Comparison of ENCODE assay signal across 26 cellular contexts in genomic region chr20:61932711-61933480, GRCh38.
DNase-seq lines count a peak whose midpoint lies in the region; ATAC-seq and TF ChIP-seq lines count a peak whose summit lies in the region.
"Had no signal": no experiment of that assay in that cellular context is flagged by ENCODE, and none has a peak within 500 bp of the region (broad histone marks: within the 10 kb centered on the region; RNA-seq: fewer than 3 reads in every experiment).

No MANE protein-coding gene starts in this region.

- H3K4me1 Mint-ChIP-seq in CD14-positive monocyte, result no peaks in the 10 kb centered on the region
- H3K4me1 Mint-ChIP-seq in T-helper 17 cell, result peaks cover 3% of the 10 kb centered on the region
- H3K4me1 Mint-ChIP-seq: activated naive CD4-positive, alpha-beta T cell treated with anti-CD3 and anti-CD28 coated beads, Interleukin-2, amount 50 U/mL, for 24 hours; naive thymus-derived CD4-positive, alpha-beta T cell had no signal

- H3K79me2 ChIP-seq in trophoblast cell (ENCODE audit: control insufficient read depth, insufficient read depth, low read length, poor library complexity), result no peaks in the 10 kb centered on the region

- ATAC-seq in T-helper 17 cell (no peak), left ventricle myocardium superior (no peak)
- ATAC-seq: naive thymus-derived CD4-positive, alpha-beta T cell had no signal

- H3K79me1 ChIP-seq in trophoblast cell (ENCODE audit: low read length), result no peaks in the 10 kb centered on the region

- no CpG with 5 or more reads among the region's 38 CpGs for WGBS in trophoblast cell (ENCODE audit: extremely low coverage, insufficient coverage, insufficient read length)

- peak overlapping the region; percentile 4 for H3K23ac ChIP-seq in trophoblast cell (ENCODE audit: low read length)

- H3K4me3 Mint-ChIP-seq in CD14-positive monocyte (no peak overlapping the region), T-helper 17 cell (no peak overlapping the region)
- H3K4me3 Mint-ChIP-seq: activated CD4-positive, alpha-beta memory T cell treated with anti-CD3 and anti-CD28 coated beads for 36 hours; activated naive CD4-positive, alpha-beta T cell treated with anti-CD3 and anti-CD28 coated beads, Interleukin-2, amount 50 U/mL, for 24 hours; CD4-positive, alpha-beta memory T cell; naive thymus-derived CD4-positive, alpha-beta T cell had no signal

- no peak overlapping the region for H3K18ac ChIP-seq in trophoblast cell (ENCODE audit: low read length)

- no peak overlapping the region for H3K27ac Mint-ChIP-seq in CD14-positive monocyte
- H3K27ac Mint-ChIP-seq in T-helper 17 cell, result no peak overlapping the region
- H3K27ac Mint-ChIP-seq: activated CD4-positive, alpha-beta memory T cell treated with anti-CD3 and anti-CD28 coated beads for 36 hours; activated naive CD4-positive, alpha-beta T cell treated with anti-CD3 and anti-CD28 coated beads, Interleukin-2, amount 50 U/mL, for 24 hours; CD4-positive, alpha-beta memory T cell; naive thymus-derived CD4-positive, alpha-beta T cell had no signal

- peaks cover 0 to 3% (median 0%) of the 10 kb centered on the region in 3 donors for H3K27me3 Mint-ChIP-seq in CD14-positive monocyte (ENCODE audit: low read depth in 3 of 3)
- peaks cover 6% of the 10 kb centered on the region for H3K27me3 Mint-ChIP-seq in T-helper 17 cell
- H3K27me3 Mint-ChIP-seq: activated CD4-positive, alpha-beta memory T cell treated with anti-CD3 and anti-CD28 coated beads for 36 hours; activated naive CD4-positive, alpha-beta T cell treated with anti-CD3 and anti-CD28 coated beads, Interleukin-2, amount 50 U/mL, for 24 hours had no signal

- H4K91ac ChIP-seq in trophoblast cell (ENCODE audit: low read depth, low read length), result no peak overlapping the region

- no peak overlapping the region for H3K4ac ChIP-seq in trophoblast cell (ENCODE audit: low read depth, low read length)

- peak overlapping the region; percentile 45 for H3K4me3 ChIP-seq in trophoblast cell (ENCODE audit: low read depth, low read length)
- H3K4me3 ChIP-seq: testis had no signal

- H3K27ac ChIP-seq in trophoblast cell (ENCODE audit: low read depth, low read length), result no peak overlapping the region
- H3K27ac ChIP-seq: epithelial cell of prostate, testis, VCaP had no signal

- no peak overlapping the region for H4K8ac ChIP-seq in trophoblast cell (ENCODE audit: low read depth, low read length)

- H2BK120ac ChIP-seq in trophoblast cell (ENCODE audit: insufficient read depth, low read length, poor library complexity), result no peak overlapping the region

- no peaks in the 10 kb centered on the region for H3K36me3 ChIP-seq in trophoblast cell (ENCODE audit: control insufficient read depth in 1 of 2, insufficient read depth in 2 of 2, low read length in 2 of 2)

- H4K12ac ChIP-seq in trophoblast cell (ENCODE audit: low read depth, low read length), result no peak overlapping the region

- H3K36me3 Mint-ChIP-seq in CD14-positive monocyte, result no peaks in the 10 kb centered on the region
- peaks cover 2% of the 10 kb centered on the region for H3K36me3 Mint-ChIP-seq in T-helper 17 cell (ENCODE audit: low read depth)
- H3K36me3 Mint-ChIP-seq: activated CD4-positive, alpha-beta memory T cell treated with anti-CD3 and anti-CD28 coated beads for 36 hours; activated naive CD4-positive, alpha-beta T cell treated with anti-CD3 and anti-CD28 coated beads, Interleukin-2, amount 50 U/mL, for 24 hours; CD4-positive, alpha-beta memory T cell; naive thymus-derived CD4-positive, alpha-beta T cell had no signal

- TF ChIP-seq CTCF in CD14-positive monocyte (IDR thresholded peaks at IDR 0.05), result no peak

- H3K9me3 Mint-ChIP-seq in CD14-positive monocyte, result peaks cover 2 to 22% (median 11%) of the 10 kb centered on the region in 7 donors
- H3K9me3 Mint-ChIP-seq: activated CD4-positive, alpha-beta memory T cell treated with anti-CD3 and anti-CD28 coated beads for 36 hours; activated naive CD4-positive, alpha-beta T cell treated with anti-CD3 and anti-CD28 coated beads, Interleukin-2, amount 50 U/mL, for 24 hours; CD4-positive, alpha-beta memory T cell had no signal

- H3K4me2 ChIP-seq in trophoblast cell (ENCODE audit: low read length), result no peak overlapping the region
- H3K4me2 ChIP-seq: SK-N-SH had no signal

- no peak overlapping the region for H2AK5ac ChIP-seq in trophoblast cell (ENCODE audit: low read length)

- no peak overlapping the region for H3K9ac ChIP-seq in trophoblast cell (ENCODE audit: low read length)
- H3K9ac ChIP-seq: SK-N-SH had no signal

- no peaks in the 10 kb centered on the region for H3K27me3 ChIP-seq in trophoblast cell (ENCODE audit: insufficient read depth, low read length)
- H3K27me3 ChIP-seq: testis had no signal

- no peaks in the 10 kb centered on the region for H3K4me1 ChIP-seq in trophoblast cell (ENCODE audit: control insufficient read depth in 1 of 2, insufficient read depth in 2 of 2, low read length in 2 of 2)
- H3K4me1 ChIP-seq: testis had no signal

- H2BK12ac ChIP-seq in trophoblast cell (ENCODE audit: low read length), result no peak overlapping the region

- no peak overlapping the region for H2AFZ ChIP-seq in trophoblast cell (ENCODE audit: insufficient read depth, low read length, poor library complexity)

- H2BK5ac ChIP-seq in trophoblast cell (ENCODE audit: low read depth, low read length, poor library complexity), result no peak overlapping the region

- H3K9me3 ChIP-seq in T-helper 17 cell (ENCODE audit: control insufficient read depth, low read length, poor library complexity, severe bottlenecking) (no peaks in the 10 kb centered on the region), trophoblast cell (ENCODE audit: insufficient read depth, low read depth, low read length) (peaks cover 11% of the 10 kb centered on the region)
- H3K9me3 ChIP-seq: SK-N-SH, testis had no signal

- H3K14ac ChIP-seq in trophoblast cell (ENCODE audit: low read length), result no peak overlapping the region

- intact Hi-C loops in CD14-positive monocyte (cut with micrococcal nuclease) (no loop called here), left ventricle myocardium superior (cut with micrococcal nuclease) (no loop called here)

- peak; percentile 35 for DNase-seq in CD14-positive monocyte (ENCODE audit: low spot score)
- peak in 2 of 3 donors; percentile 1 to 8 for DNase-seq in T-helper 17 cell
- DNase-seq in left ventricle myocardium superior, result peak; percentile 11
- DNase-seq in trophoblast cell, result no peak
- DNase-seq in CD1c-positive myeloid dendritic cell (ENCODE audit: extremely low spot score), result no peak
- no peak for DNase-seq in central memory CD4-positive, alpha-beta T cell
- no peak for DNase-seq in anterior cingulate cortex (lab: John Stamatoyannopoulos, UW)
- DNase-seq: activated CD4-positive, alpha-beta memory T cell treated with anti-CD3 and anti-CD28 coated beads for 36 hours; CD4-positive, alpha-beta memory T cell; Karpas-422; kidney glomerular epithelial cell; mesendoderm; MV-4-11; NCI-H187; NCI-H526; occipital lobe; retina; SK-N-SH; stimulated activated CD4-positive, alpha-beta T cell treated with anti-CD3 and anti-CD28 coated beads, Interleukin-12 subunit alpha, Interleukin-12 subunit beta, amount 100 ng/mL, for 4 hours; stimulated activated CD4-positive, alpha-beta T cell treated with anti-CD3 and anti-CD28 coated beads, Interleukin-4, amount 100 ng/mL, for 24 hours; stimulated activated naive CD4-positive, alpha-beta T cell; testis had no signal

Comparison
In these comparisons a context has a peak if more than half of its experiments do, and no peak if none do; other contexts are left out.
1. DNase-seq: peak in CD14-positive monocyte (single experiment), T-helper 17 cell (2 of 3) and left ventricle myocardium superior (single experiment); none in trophoblast cell (0 of 2), CD1c-positive myeloid dendritic cell (single experiment), central memory CD4-positive, alpha-beta T cell (single experiment) and anterior cingulate cortex (0 of 58).